In genomic region chr22:49224243-49224642, GRCh38 we compare ENCODE assay signal across 24 cellular contexts.
"Had no signal": no experiment of that assay in that cellular context is flagged by ENCODE, and none has a peak within 500 bp of the region (broad histone marks: within the 10 kb centered on the region; RNA-seq: fewer than 3 reads in every experiment).

No MANE protein-coding gene starts in this region.

- H3K27me3 ChIP-seq: suprapubic skin, testis, thyroid gland, tibial artery, tibial nerve, upper lobe of left lung, upper lobe of right lung, uterus, vagina had no signal

- H3K4me1 ChIP-seq: stomach, suprapubic skin, testis, thyroid gland, tibial artery, tibial nerve, transverse colon, upper lobe of left lung, upper lobe of right lung, uterus, vagina had no signal

- H3K9me3 ChIP-seq: suprapubic skin, testis, thoracic aorta, thyroid gland, tibial artery, tibial nerve, transverse colon, upper lobe of left lung, upper lobe of right lung, uterus, vagina had no signal

- H3K27ac ChIP-seq: stomach, suprapubic skin, testis, thoracic aorta, thyroid gland, tibial artery, tibial nerve, transverse colon, upper lobe of left lung, upper lobe of right lung, uterus, vagina had no signal

- H3K36me3 ChIP-seq: stomach, suprapubic skin, thoracic aorta, thyroid gland, tibial artery, tibial nerve, transverse colon, upper lobe of left lung, upper lobe of right lung, uterus, vagina had no signal

- DNase-seq: stimulated activated CD4-positive, alpha-beta T cell treated with anti-CD3 and anti-CD28 coated beads, Interleukin-2, amount 100 ng/mL, for 48 hours; stimulated activated CD4-positive, alpha-beta T cell treated with anti-CD3 and anti-CD28 coated beads, Interleukin-4, amount 100 ng/mL, for 1 hour; stimulated activated CD4-positive, alpha-beta T cell treated with anti-CD3 and anti-CD28 coated beads, Interleukin-4, amount 100 ng/mL, for 24 hours; stimulated activated CD4-positive, alpha-beta T cell treated with anti-CD3 and anti-CD28 coated beads, Interleukin-4, amount 100 ng/mL, for 4 hours; stimulated activated CD8-positive, alpha-beta memory T cell treated with anti-CD3 and anti-CD28 coated beads, Interleukin-4, amount 100 ng/mL, for 48 hours; stimulated activated naive B cell treated with anti-CD40 and anti-IgM and Interleukin-4, amounts not matched to agents 10 μg/mL and 1 μg/mL and 100 μg/mL, for 72 hours; stimulated activated naive CD4-positive, alpha-beta T cell; stimulated activated naive CD4-positive, alpha-beta T cell treated with Interleukin-2 at 50 U/mL for 16 hours; stimulated activated naive CD8-positive, alpha-beta T cell treated with anti-CD3 and anti-CD28 coated beads, Interleukin-15, amount 100 ng/mL, for 72 hours; stimulated activated naive CD8-positive, alpha-beta T cell treated with anti-CD3 and anti-CD28 coated beads, Interleukin-15, Interleukin-2, amounts not matched to agents 100 U/mL and 50 U/mL, for 24 hours; stomach; substantia nigra; testis; thyroid gland; tibial artery; transverse colon; trophoblast cell; upper lobe of left lung; upper lobe of right lung; uterus had no signal

- H3K4me3 ChIP-seq: stomach, suprapubic skin, testis, thoracic aorta, thyroid gland, tibial artery, tibial nerve, transverse colon, upper lobe of left lung, upper lobe of right lung, uterus, vagina had no signal
